In the genomic region with DNA sequence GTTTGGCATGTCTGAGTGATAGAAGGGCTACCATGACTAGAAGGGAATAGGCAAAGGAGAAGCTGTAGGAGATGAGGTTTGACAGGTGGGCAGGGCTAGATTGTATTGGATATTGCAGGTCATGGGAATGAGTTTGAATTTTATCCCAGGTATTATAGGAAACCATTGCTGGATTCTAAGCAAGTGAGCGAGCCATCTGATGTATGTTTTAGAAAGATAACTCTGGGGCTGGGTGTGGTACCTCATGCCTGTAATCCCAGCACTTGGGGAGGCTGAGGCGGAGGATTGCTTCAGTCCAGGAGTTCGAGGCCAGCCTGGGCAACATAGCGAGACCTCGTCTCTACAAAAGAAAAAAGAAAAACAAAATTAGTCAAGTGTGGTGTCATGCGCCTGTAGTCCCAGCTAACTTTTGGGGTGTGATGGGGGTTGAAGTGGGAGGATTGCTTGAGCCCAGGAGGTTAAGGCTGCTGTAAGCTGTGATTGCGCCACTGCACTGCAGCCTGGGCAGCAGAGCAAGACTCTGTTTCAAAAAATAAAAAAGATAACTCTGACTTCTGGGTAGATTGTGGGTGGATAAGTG, we compare ENCODE assay signal across 18 cellular contexts. TPM values are rescaled to one million over a fixed set of nuclear protein-coding genes. Genes with fewer than 3 reads are reported as not detected.
A peak's percentile ranks its signal among the peaks of the same experiment; 100 is the strongest.
DNase-seq lines count a peak whose midpoint lies in the region; ATAC-seq lines count a peak whose summit lies in the region.
"Had no signal": no experiment of that assay in that cellular context is flagged by ENCODE, and none has a peak within 500 bp of the region (broad histone marks: within the 10 kb centered on the region; RNA-seq: fewer than 3 reads in every experiment).

No MANE protein-coding gene starts in this region.

- H3K36me3 Mint-ChIP-seq in activated naive CD4-positive, alpha-beta T cell treated with anti-CD3 and anti-CD28 coated beads for 36 hours (ENCODE audit: low read depth) = peaks cover 45% of the 10 kb centered on the region
- peaks cover 16% of the 10 kb centered on the region for H3K36me3 Mint-ChIP-seq in T-helper 17 cell (ENCODE audit: low read depth)
- H3K36me3 Mint-ChIP-seq in dendritic cell treated with granulocyte-macrophage colony-stimulating factor and Interleukin-4, amounts not matched to agents 40 ng/mL and 50 ng/mL, for 4 days (ENCODE audit: low read depth) = peaks cover 86% of the 10 kb centered on the region
- peaks cover 100% of the 10 kb centered on the region for H3K36me3 Mint-ChIP-seq in stimulated activated effector memory CD8-positive, alpha-beta T cell treated with anti-CD3 and anti-CD28 coated beads, Interleukin-12 subunit alpha, Interleukin-12 subunit beta, amount 100 ng/mL, for 72 hours

- intact Hi-C loops in activated naive CD4-positive, alpha-beta T cell treated with anti-CD3 and anti-CD28 coated beads for 36 hours (cut with micrococcal nuclease) = no loop called here
- intact Hi-C loops in dendritic cell treated with granulocyte-macrophage colony-stimulating factor and Interleukin-4, amounts not matched to agents 40 ng/mL and 50 ng/mL, for 4 days (cut with micrococcal nuclease) = no loop called here

- ATAC-seq in T-helper 17 cell (no peak), HG02623 (IDR thresholded peaks at IDR 0.05; ENCODE audit: unreplicated experiment) (no peak)
- ATAC-seq in stimulated activated effector memory CD8-positive, alpha-beta T cell treated with anti-CD3 and anti-CD28 coated beads, Interleukin-12 subunit alpha, Interleukin-12 subunit beta, amount 100 ng/mL, for 72 hours = no peak
- ATAC-seq in activated CD4-positive, CD25-positive, alpha-beta regulatory T cell treated with anti-CD3 and anti-CD28 coated beads, Interleukin-2, amount 50 U/mL, for 24 hours = no peak
- ATAC-seq: heart left ventricle, mucosa of descending colon had no signal

- no peaks in the 10 kb centered on the region for H3K27me3 Mint-ChIP-seq in activated naive CD4-positive, alpha-beta T cell treated with anti-CD3 and anti-CD28 coated beads for 36 hours (ENCODE audit: low read depth)
- no peaks in the 10 kb centered on the region for H3K27me3 Mint-ChIP-seq in T-helper 17 cell
- H3K27me3 Mint-ChIP-seq in dendritic cell treated with granulocyte-macrophage colony-stimulating factor and Interleukin-4, amounts not matched to agents 40 ng/mL and 50 ng/mL, for 4 days = no peaks in the 10 kb centered on the region

- DNase-seq in activated naive CD4-positive, alpha-beta T cell treated with anti-CD3 and anti-CD28 coated beads for 36 hours = no peak
- DNase-seq in activated naive CD4-positive, alpha-beta T cell treated with anti-CD3 and anti-CD28 coated beads, Interleukin-2, amount 50 U/mL, for 16 hours = no peak
- DNase-seq in T-helper 17 cell = no peak
- DNase-seq in stimulated activated effector memory CD8-positive, alpha-beta T cell treated with anti-CD3 and anti-CD28 coated beads, Interleukin-12 subunit alpha, Interleukin-12 subunit beta, amount 100 ng/mL, for 72 hours (ENCODE audit: low spot score in 2 of 2) = no peak
- no peak for DNase-seq in epidermal melanocyte (ENCODE audit: insufficient read length, low spot score)
- DNase-seq: activated gamma-delta T cell, DND-41, heart left ventricle, HFFc6, Karpas-422, mucosa of descending colon, NCI-H1048, NCI-H2081 treated with DMSO at 0.1 percent for 48 hours, NCI-H510A had no signal

- no peaks in the 10 kb centered on the region for H3K9me3 Mint-ChIP-seq in activated naive CD4-positive, alpha-beta T cell treated with anti-CD3 and anti-CD28 coated beads for 36 hours
- H3K9me3 Mint-ChIP-seq in dendritic cell treated with granulocyte-macrophage colony-stimulating factor and Interleukin-4, amounts not matched to agents 40 ng/mL and 50 ng/mL, for 4 days = no peaks in the 10 kb centered on the region
- H3K9me3 Mint-ChIP-seq in stimulated activated effector memory CD8-positive, alpha-beta T cell treated with anti-CD3 and anti-CD28 coated beads, Interleukin-12 subunit alpha, Interleukin-12 subunit beta, amount 100 ng/mL, for 72 hours = no peaks in the 10 kb centered on the region
- H3K9me3 Mint-ChIP-seq: HFFc6 had no signal

- no peak overlapping the region for H3K4me3 Mint-ChIP-seq in activated naive CD4-positive, alpha-beta T cell treated with anti-CD3 and anti-CD28 coated beads for 36 hours
- H3K4me3 Mint-ChIP-seq in T-helper 17 cell = no peak overlapping the region
- H3K4me3 Mint-ChIP-seq in dendritic cell treated with granulocyte-macrophage colony-stimulating factor and Interleukin-4, amounts not matched to agents 40 ng/mL and 50 ng/mL, for 4 days = no peak overlapping the region
- no peak overlapping the region for H3K4me3 Mint-ChIP-seq in stimulated activated effector memory CD8-positive, alpha-beta T cell treated with anti-CD3 and anti-CD28 coated beads, Interleukin-12 subunit alpha, Interleukin-12 subunit beta, amount 100 ng/mL, for 72 hours
- H3K4me3 Mint-ChIP-seq: HFFc6 had no signal

- peak overlapping the region; percentile 39 for H3K27ac Mint-ChIP-seq in activated naive CD4-positive, alpha-beta T cell treated with anti-CD3 and anti-CD28 coated beads for 36 hours
- peak overlapping the region; percentile 100 for H3K27ac Mint-ChIP-seq in T-helper 17 cell
- H3K27ac Mint-ChIP-seq in dendritic cell treated with granulocyte-macrophage colony-stimulating factor and Interleukin-4, amounts not matched to agents 40 ng/mL and 50 ng/mL, for 4 days = peak overlapping the region; percentile 34
- H3K27ac Mint-ChIP-seq in stimulated activated effector memory CD8-positive, alpha-beta T cell treated with anti-CD3 and anti-CD28 coated beads, Interleukin-12 subunit alpha, Interleukin-12 subunit beta, amount 100 ng/mL, for 72 hours = peak overlapping the region; percentile 63
- H3K27ac Mint-ChIP-seq: HFFc6 had no signal

- peaks cover 69% of the 10 kb centered on the region for H3K4me1 Mint-ChIP-seq in activated naive CD4-positive, alpha-beta T cell treated with anti-CD3 and anti-CD28 coated beads for 36 hours (ENCODE audit: low read depth)
- peaks cover 53% of the 10 kb centered on the region for H3K4me1 Mint-ChIP-seq in T-helper 17 cell
- H3K4me1 Mint-ChIP-seq in dendritic cell treated with granulocyte-macrophage colony-stimulating factor and Interleukin-4, amounts not matched to agents 40 ng/mL and 50 ng/mL, for 4 days (ENCODE audit: low read depth) = peaks cover 43% of the 10 kb centered on the region
- H3K4me1 Mint-ChIP-seq in stimulated activated effector memory CD8-positive, alpha-beta T cell treated with anti-CD3 and anti-CD28 coated beads, Interleukin-12 subunit alpha, Interleukin-12 subunit beta, amount 100 ng/mL, for 72 hours = peaks cover 53% of the 10 kb centered on the region

- no peaks in the 10 kb centered on the region for H3K9me3 ChIP-seq in T-helper 17 cell (ENCODE audit: control insufficient read depth, low read length, poor library complexity, severe bottlenecking)
- H3K9me3 ChIP-seq: heart left ventricle, mucosa of descending colon, right atrium auricular region had no signal

- CTCF ChIA-PET in activated naive CD4-positive, alpha-beta T cell treated with anti-CD3 and anti-CD28 coated beads for 36 hours (lab: Charles Lee) = no interaction called here

RNA-seq across cellular contexts. Expression of a gene that starts 16.9 kb away (rescaled TPM):
- 100 to 1,000 TPM; 110 to 116 TPM for total RNA-seq in activated naive CD4-positive, alpha-beta T cell treated with anti-CD3 and anti-CD28 coated beads for 36 hours
- total RNA-seq in T-helper 17 cell = 100 to 1,000 TPM; 271 to 280 TPM

RNA-seq across cellular contexts. Expression of a gene that starts 23.0 kb away (rescaled TPM):
- 10 to 100 TPM; 44.0 to 45.9 TPM for total RNA-seq in activated naive CD4-positive, alpha-beta T cell treated with anti-CD3 and anti-CD28 coated beads for 36 hours
- total RNA-seq in T-helper 17 cell = 1 to 10 TPM; 9.1 to 9.2 TPM

Comparison
In these comparisons a context has a peak if more than half of its experiments do, and no peak if none do; other contexts are left out.
1. H3K27ac Mint-ChIP-seq: peak in every context shown above with its lines; median percentile 100 in T-helper 17 cell; 63 in stimulated activated effector memory CD8-positive, alpha-beta T cell treated with anti-CD3 and anti-CD28 coated beads, Interleukin-12 subunit alpha, Interleukin-12 subunit beta, amount 100 ng/mL, for 72 hours; 39 in activated naive CD4-positive, alpha-beta T cell treated with anti-CD3 and anti-CD28 coated beads for 36 hours; 34 in dendritic cell treated with granulocyte-macrophage colony-stimulating factor and Interleukin-4, amounts not matched to agents 40 ng/mL and 50 ng/mL, for 4 days.
2. RNA of a gene that starts 23.0 kb away (total RNA-seq): 44.0 to 45.9 TPM in activated naive CD4-positive, alpha-beta T cell treated with anti-CD3 and anti-CD28 coated beads for 36 hours; 9.1 to 9.2 TPM in T-helper 17 cell; every median in the first group is over 4 times any median in the second.